In genomic region chr13:72132065-72132464, GRCh38 we compare ENCODE assay signal across 21 cellular contexts.
A peak's percentile ranks its signal among the peaks of the same experiment; 100 is the strongest.
DNase-seq lines count a peak whose midpoint lies in the region; ATAC-seq, FAIRE-seq and TF ChIP-seq lines count a peak whose summit lies in the region.
"Had no signal": no experiment of that assay in that cellular context is flagged by ENCODE, and none has a peak within 500 bp of the region (broad histone marks: within the 10 kb centered on the region; RNA-seq: fewer than 3 reads in every experiment).

No MANE protein-coding gene starts in this region.

- H2BK12ac ChIP-seq in trophoblast cell (ENCODE audit: low read length): no peak overlapping the region

- H3K9ac ChIP-seq in HepG2 (ENCODE audit: insufficient read depth, low read depth, low read length): no peak overlapping the region
- H3K9ac ChIP-seq in mesendoderm (ENCODE audit: low read length): no peak overlapping the region
- H3K9ac ChIP-seq in trophoblast cell (ENCODE audit: low read length): no peak overlapping the region
- H3K9ac ChIP-seq: KMS-11 had no signal

- H4K12ac ChIP-seq in trophoblast cell (ENCODE audit: low read depth, low read length): no peak overlapping the region

- no peak overlapping the region for H3K56ac ChIP-seq in mesendoderm (ENCODE audit: low read length)

- H3K18ac ChIP-seq in mesendoderm (ENCODE audit: low read length): no peak overlapping the region
- H3K18ac ChIP-seq in trophoblast cell (ENCODE audit: low read length): no peak overlapping the region

- TF ChIP-seq EP300 in HepG2 (IDR thresholded peaks at IDR 0.05; ENCODE audit: low read depth in 2 of 2, low read length in 2 of 2) (no peak), HepG2 (CRISPR knock-in tag; IDR thresholded peaks at IDR 0.05; ENCODE audit: borderline replicate concordance) (no peak)

- intact Hi-C loops in HepG2 (cut with micrococcal nuclease; ENCODE audit: unreplicated experiment): no loop called here
- intact Hi-C loops in right lobe of liver (cut with DNase I): no loop called here

- no peaks in the 10 kb centered on the region for H3K79me1 ChIP-seq in mesendoderm (ENCODE audit: low read length)
- peaks cover 9% of the 10 kb centered on the region for H3K79me1 ChIP-seq in trophoblast cell (ENCODE audit: low read length)

- no peak for FAIRE-seq in HepG2 (lab: Jason Lieb, UNC)
- FAIRE-seq: A549, D721Med, GM12892, GM18507 had no signal

- H3K4me3 ChIP-seq in HepG2 (replicated peaks in 1 of 3; ENCODE audit: insufficient read depth in 1 of 3, low read depth in 2 of 3, low read length in 3 of 3) (no peak overlapping the region), right lobe of liver (no peak overlapping the region), mesendoderm (ENCODE audit: low read length) (no peak overlapping the region), trophoblast cell (ENCODE audit: low read depth, low read length) (no peak overlapping the region)
- H3K4me3 ChIP-seq: A549 had no signal

- H3K36me3 ChIP-seq in HepG2 (replicated peaks in 1 of 2; ENCODE audit: control insufficient read depth in 1 of 2, insufficient read depth in 2 of 2, low read length in 2 of 2): no peaks in the 10 kb centered on the region
- H3K36me3 ChIP-seq in right lobe of liver: no peaks in the 10 kb centered on the region
- H3K36me3 ChIP-seq in mesendoderm (ENCODE audit: control insufficient read depth, insufficient read depth, low read length): no peaks in the 10 kb centered on the region
- H3K36me3 ChIP-seq in trophoblast cell (ENCODE audit: control insufficient read depth in 1 of 2, insufficient read depth in 2 of 2, low read length in 2 of 2): no peaks in the 10 kb centered on the region

- H3K4me2 ChIP-seq in HepG2 (ENCODE audit: low read depth, low read length) (no peak overlapping the region), mesendoderm (ENCODE audit: low read length) (no peak overlapping the region), trophoblast cell (ENCODE audit: low read length) (no peak overlapping the region)
- H3K4me2 ChIP-seq: A549, KMS-11 had no signal

- TF ChIP-seq POLR2A in HepG2 (IDR thresholded peaks at IDR 0.05; ENCODE audit: insufficient read depth in 1 of 2, low read depth in 2 of 2, low read length in 2 of 2) (no peak), right lobe of liver (IDR thresholded peaks at IDR 0.05) (no peak)

- no peaks in the 10 kb centered on the region for H3K4me1 ChIP-seq in HepG2 (ENCODE audit: insufficient read depth, low read length)
- no peaks in the 10 kb centered on the region for H3K4me1 ChIP-seq in right lobe of liver
- no peaks in the 10 kb centered on the region for H3K4me1 ChIP-seq in mesendoderm (ENCODE audit: control insufficient read depth, low read depth, low read length)
- peaks cover 0 to 1% of the 10 kb centered on the region in 2 experiments for H3K4me1 ChIP-seq in trophoblast cell (ENCODE audit: control insufficient read depth in 1 of 2, insufficient read depth in 2 of 2, low read length in 2 of 2)
- H3K4me1 ChIP-seq: A549, Caco-2 had no signal

- H3K4ac ChIP-seq in mesendoderm (ENCODE audit: low read depth, low read length) (no peak overlapping the region), trophoblast cell (ENCODE audit: low read depth, low read length) (no peak overlapping the region)

- H2AFZ ChIP-seq in HepG2 (ENCODE audit: low read length): no peak overlapping the region
- no peak overlapping the region for H2AFZ ChIP-seq in trophoblast cell (ENCODE audit: insufficient read depth, low read length, poor library complexity)

- BruUV-seq in HepG2 (replicated peaks; lab: Mats Ljungman, UMichigan): no TSS peak

- H4K5ac ChIP-seq in mesendoderm (ENCODE audit: low read length): no peak overlapping the region

- WGBS in HepG2 (ENCODE audit: low lambda C conversion rate): 0% methylated on average over 2 of the region's 2 CpGs
- 28% methylated on average over 2 of the region's 2 CpGs for WGBS in right lobe of liver (ENCODE audit: insufficient coverage, low coverage, low lambda C conversion rate, missing lambda C conversion rate)
- WGBS in mesendoderm (ENCODE audit: extremely low coverage, insufficient coverage, low lambda C conversion rate): no CpG with 5 or more reads among the region's 2 CpGs
- WGBS in trophoblast cell (ENCODE audit: extremely low coverage, insufficient coverage, insufficient read length): no CpG with 5 or more reads among the region's 2 CpGs

- H4K20me1 ChIP-seq in HepG2 (ENCODE audit: insufficient read depth, low read length): no peaks in the 10 kb centered on the region

- DNase-seq in HepG2 (ENCODE audit: low spot score) (no peak), right lobe of liver (no peak), mesendoderm (peak; percentile 13), trophoblast cell (peak; percentile 22 to 44)
- DNase-seq: AML-193; Caco-2; CD4-positive, alpha-beta T cell; GDM1; GOT3; H7 had no signal

- H2BK15ac ChIP-seq in mesendoderm (replicated peaks; ENCODE audit: low read depth): no peak overlapping the region

- H3K14ac ChIP-seq in trophoblast cell (ENCODE audit: low read length): no peak overlapping the region

- ATAC-seq in HepG2 (peak; percentile 59), right lobe of liver (no peak), GM18868 (IDR thresholded peaks at IDR 0.05; ENCODE audit: unreplicated experiment) (no peak), GM19351 (IDR thresholded peaks at IDR 0.05; ENCODE audit: unreplicated experiment) (no peak), GM18861 (IDR thresholded peaks at IDR 0.05; ENCODE audit: unreplicated experiment) (no peak)
- ATAC-seq: A549, HCT116 had no signal

- in situ Hi-C loops in HepG2 (cut with HindIII; ENCODE audit: extremely low pct_ligation_motif_present, low pct_unique_long_range_greater_than_20kb): no loop called here

- POLR2A ChIA-PET in HepG2 (lab: Yijun Ruan, JAX): no interaction called here

- no peaks in the 10 kb centered on the region for H3K79me2 ChIP-seq in HepG2 (ENCODE audit: insufficient read depth, low read length)
- H3K79me2 ChIP-seq in mesendoderm (ENCODE audit: control insufficient read depth, insufficient read depth, low read length): no peaks in the 10 kb centered on the region
- H3K79me2 ChIP-seq in trophoblast cell (ENCODE audit: control insufficient read depth, insufficient read depth, low read length, poor library complexity): no peaks in the 10 kb centered on the region

- H2BK5ac ChIP-seq in mesendoderm (ENCODE audit: low read length) (no peak overlapping the region), trophoblast cell (ENCODE audit: low read depth, low read length, poor library complexity) (peak overlapping the region; percentile 56)

- H3K27me3 ChIP-seq in HepG2 (ENCODE audit: control insufficient read depth in 1 of 2, insufficient read depth in 2 of 2, low read length in 2 of 2): no peaks in the 10 kb centered on the region; a peak in 1 of 5 replicates
- H3K27me3 ChIP-seq in right lobe of liver: no peaks in the 10 kb centered on the region
- H3K27me3 ChIP-seq in mesendoderm (ENCODE audit: insufficient read depth, low read length, poor library complexity): no peaks in the 10 kb centered on the region
- no peaks in the 10 kb centered on the region for H3K27me3 ChIP-seq in trophoblast cell (ENCODE audit: insufficient read depth, low read length)

- no peak for TF ChIP-seq RAD21 in HepG2 (CRISPR knock-in tag; IDR thresholded peaks at IDR 0.05)

- no peak overlapping the region for H2BK120ac ChIP-seq in mesendoderm (ENCODE audit: low read depth, low read length)
- peak overlapping the region; percentile 76 for H2BK120ac ChIP-seq in trophoblast cell (ENCODE audit: insufficient read depth, low read length, poor library complexity)

- no peak overlapping the region for H3K23ac ChIP-seq in mesendoderm (ENCODE audit: low read length)
- no peak overlapping the region for H3K23ac ChIP-seq in trophoblast cell (ENCODE audit: low read length)

- no peak overlapping the region for H4K91ac ChIP-seq in trophoblast cell (ENCODE audit: low read depth, low read length)

- H2AK5ac ChIP-seq in mesendoderm (ENCODE audit: low read length): no peak overlapping the region
- no peak overlapping the region for H2AK5ac ChIP-seq in trophoblast cell (ENCODE audit: low read length)

- H4K8ac ChIP-seq in mesendoderm (ENCODE audit: low read depth, low read length): no peak overlapping the region
- no peak overlapping the region for H4K8ac ChIP-seq in trophoblast cell (ENCODE audit: low read depth, low read length)

- TF ChIP-seq CTCF in HepG2 (CRISPR knock-in tag; IDR thresholded peaks at IDR 0.05) (no peak), right lobe of liver (IDR thresholded peaks at IDR 0.05) (no peak)

- CTCF ChIA-PET in HepG2 (lab: Yijun Ruan, JAX; ENCODE audit: low intra/inter-chr PET ratio, low total read pairs): no interaction called here

- H3K27ac ChIP-seq in HepG2 (ENCODE audit: extremely low read length, insufficient read depth, low read length) (no peak overlapping the region), right lobe of liver (no peak overlapping the region), mesendoderm (ENCODE audit: low read depth, low read length) (no peak overlapping the region), trophoblast cell (ENCODE audit: low read depth, low read length) (no peak overlapping the region)
- H3K27ac ChIP-seq: 22Rv1, A549, C4-2B, KMS-11 had no signal

- no peaks in the 10 kb centered on the region for H3K9me3 ChIP-seq in HepG2 (ENCODE audit: low read length)
- H3K9me3 ChIP-seq in right lobe of liver: no peaks in the 10 kb centered on the region
- no peaks in the 10 kb centered on the region for H3K9me3 ChIP-seq in trophoblast cell (ENCODE audit: insufficient read depth, low read depth, low read length)
- H3K9me3 ChIP-seq: A549, Caco-2 had no signal

Comparison
In these comparisons a context has a peak if more than half of its experiments do, and no peak if none do; other contexts are left out.
1. DNase-seq: peak in mesendoderm (single experiment) and trophoblast cell (2 of 2); none in HepG2 (single experiment) and right lobe of liver (0 of 3).